10 cellular contexts compared by ENCODE assay signal in genomic region chr5:1515311-1515920, GRCh38. TPM values are rescaled to one million over a fixed set of nuclear protein-coding genes. Genes with fewer than 3 reads are reported as not detected.
DNase-seq lines count a peak whose midpoint lies in the region; ATAC-seq and TF ChIP-seq lines count a peak whose summit lies in the region.
"Had no signal": no experiment of that assay in that cellular context is flagged by ENCODE, and none has a peak within 500 bp of the region (broad histone marks: within the 10 kb centered on the region; RNA-seq: fewer than 3 reads in every experiment).

No MANE protein-coding gene starts in this region.

- H3K27ac Mint-ChIP-seq in endodermal cell, result peak overlapping the region; percentile 94
- H3K27ac Mint-ChIP-seq in naive thymus-derived CD8-positive, alpha-beta T cell, result peak overlapping the region in 7 of 10 donors; percentile 29 to 90 (median 53)

- WGBS in endodermal cell (ENCODE audit: insufficient coverage in 1 of 2, insufficient read length in 1 of 2), 2 experiments, result 76% methylated on average over 10 of the region's 11 CpGs; no CpG with 5 or more reads in 1 of the 2 experiments

- H3K27me3 ChIP-seq in endodermal cell (ENCODE audit: control insufficient read depth, insufficient read depth, low read length, poor library complexity, severe bottlenecking), result no peaks in the 10 kb centered on the region

- H3K9me3 Mint-ChIP-seq in endodermal cell, result no peaks in the 10 kb centered on the region
- H3K9me3 Mint-ChIP-seq in naive thymus-derived CD8-positive, alpha-beta T cell, result no peaks in the 10 kb centered on the region

- peak overlapping the region; percentile 27 for H3K4me3 Mint-ChIP-seq in endodermal cell
- H3K4me3 Mint-ChIP-seq in naive thymus-derived CD8-positive, alpha-beta T cell, result peak overlapping the region in 3 of 10 donors; percentile 3 to 70 (median 13)

- peak; percentile 0 for DNase-seq in Ammon's horn (ENCODE audit: low spot score)
- DNase-seq in endodermal cell, result peak; percentile 67
- peak in 2 of 10 donors; percentile 10 to 59 for DNase-seq in naive thymus-derived CD8-positive, alpha-beta T cell
- DNase-seq in DMS 273 (lab: John Stamatoyannopoulos, UW; ENCODE audit: unreplicated experiment), result no peak
- DNase-seq in middle frontal gyrus (ENCODE audit: extremely low spot score, low spot score), result no peak
- no peak for DNase-seq in dermis blood vessel endothelial cell
- DNase-seq: COR-L47 had no signal

- ATAC-seq in naive thymus-derived CD8-positive, alpha-beta T cell, result peak in 1 of 2 donors; percentile 35
- ATAC-seq in GM19397 (IDR thresholded peaks at IDR 0.05; ENCODE audit: unreplicated experiment), result no peak

- H3K4me1 ChIP-seq in endodermal cell (ENCODE audit: control insufficient read depth, insufficient read depth, low read length), result no peaks in the 10 kb centered on the region

- H3K27ac ChIP-seq in KOPT-K1 (ENCODE audit: low read depth, low read length, poor library complexity, severe bottlenecking) (peak overlapping the region; percentile 1), endodermal cell (ENCODE audit: low read depth, low read length) (no peak overlapping the region)
- H3K27ac ChIP-seq: VCaP had no signal

- no peak overlapping the region for H3K4me3 ChIP-seq in endodermal cell (ENCODE audit: low read length)

- peaks cover 26% of the 10 kb centered on the region for H3K4me1 Mint-ChIP-seq in endodermal cell
- H3K4me1 Mint-ChIP-seq in naive thymus-derived CD8-positive, alpha-beta T cell, result peaks cover 13 to 57% (median 31%) of the 10 kb centered on the region in 4 donors

- H3K9ac ChIP-seq in endodermal cell (ENCODE audit: extremely low read depth, low read length, poor library complexity, severe bottlenecking), result no peak overlapping the region

- H3K36me3 ChIP-seq in KOPT-K1 (ENCODE audit: insufficient read depth, low read length) (peaks cover 84% of the 10 kb centered on the region), endodermal cell (ENCODE audit: control insufficient read depth, insufficient read depth, low read length) (peaks cover 27% of the 10 kb centered on the region)

- POLR2A ChIA-PET in naive thymus-derived CD8-positive, alpha-beta T cell (lab: Charles Lee), result interaction anchor here (0.6 kb wide), 1 partner anchor 14 kb away, joined by 3 read pairs; no protein-coding TSS in a partner anchor

- no peak for TF ChIP-seq CTCF in endodermal cell (conservative IDR thresholded peaks at IDR 0.05)

- peaks cover 31% of the 10 kb centered on the region for H3K36me3 Mint-ChIP-seq in endodermal cell (ENCODE audit: low read depth)
- peaks cover 0 to 19% (median 2%) of the 10 kb centered on the region in 3 donors for H3K36me3 Mint-ChIP-seq in naive thymus-derived CD8-positive, alpha-beta T cell

- no peaks in the 10 kb centered on the region for H3K9me3 ChIP-seq in KOPT-K1 (ENCODE audit: insufficient read depth, low read length, poor library complexity, severe bottlenecking)
- no peaks in the 10 kb centered on the region for H3K9me3 ChIP-seq in endodermal cell (ENCODE audit: control insufficient read depth, low read length)

- H3K27me3 Mint-ChIP-seq in endodermal cell (ENCODE audit: insufficient read depth), result no peaks in the 10 kb centered on the region
- H3K27me3 Mint-ChIP-seq in naive thymus-derived CD8-positive, alpha-beta T cell, result no peaks in the 10 kb centered on the region

RNA-seq across cellular contexts. Expression of gene LPCAT1, which starts 8.3 kb away (rescaled TPM):
- total RNA-seq in endodermal cell (100 to 1,000 TPM in 1 of 2 donors, 10 to 100 TPM in 1; 78.5 to 124 TPM), dermis blood vessel endothelial cell (33.8 and 41.9 TPM in 2 replicates)
- polyA plus RNA-seq in endodermal cell (2013, experiment 1 of 2), result 72.3 TPM
- polyA plus RNA-seq in endodermal cell (2013, experiment 2 of 2), result 67.4 TPM
- 10 to 100 TPM; 40.3 to 46.1 TPM for total RNA-seq in naive thymus-derived CD8-positive, alpha-beta T cell
- 10 to 100 TPM; 18.6 to 46.3 (median 20.9) TPM for polyA plus RNA-seq in naive thymus-derived CD8-positive, alpha-beta T cell

Comparison
In these comparisons a context has a peak if more than half of its experiments do, and no peak if none do; other contexts are left out.
1. DNase-seq: peak in Ammon's horn (single experiment) and endodermal cell (single experiment); none in DMS 273 (single experiment), middle frontal gyrus (single experiment) and dermis blood vessel endothelial cell (single experiment).